24 cellular contexts compared by ENCODE assay signal in the genomic region with DNA sequence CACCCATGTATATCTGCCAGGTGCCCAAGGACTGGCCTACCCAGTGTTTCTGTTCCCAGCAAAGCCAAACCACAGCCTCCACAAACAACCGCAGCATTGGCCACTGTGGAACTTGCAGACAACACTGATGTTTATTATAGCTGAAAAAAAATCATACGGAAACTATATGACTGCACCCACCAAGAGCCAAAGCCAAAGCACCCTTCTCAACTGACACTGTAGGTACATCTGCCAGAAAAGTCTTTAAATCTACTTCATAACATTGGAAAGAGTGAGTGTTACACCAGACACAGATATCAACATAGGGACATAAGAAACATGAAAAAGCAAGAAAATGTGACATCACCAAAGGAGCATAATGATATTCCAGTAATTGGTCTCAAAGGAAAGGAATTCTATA.
"Had no signal": no experiment of that assay in that cellular context is flagged by ENCODE, and none has a peak within 500 bp of the region (broad histone marks: within the 10 kb centered on the region; RNA-seq: fewer than 3 reads in every experiment).

No MANE protein-coding gene starts in this region.

- H3K9me3 ChIP-seq: neutrophil, pancreas, thyroid gland, vagina had no signal

- H3K4me1 ChIP-seq: esophagus muscularis mucosa, foreskin keratinocyte, gastroesophageal sphincter, heart left ventricle, left lung, pancreas, thyroid gland, vagina had no signal

- H3K4me1 Mint-ChIP-seq: natural killer cell had no signal

- H3K27ac Mint-ChIP-seq: natural killer cell; progenitor cell of endocrine pancreas; stimulated activated naive CD8-positive, alpha-beta T cell treated with anti-CD3 and anti-CD28 coated beads, Interleukin-15, Interleukin-2, amounts not matched to agents 100 ng/mL and 50 ng/mL, for 24 hours had no signal

- H3K4me2 ChIP-seq: hepatocyte, smooth muscle cell had no signal

- H3K36me3 ChIP-seq: esophagus muscularis mucosa, gastroesophageal sphincter, heart left ventricle, left lung, neutrophil, pancreas, thyroid gland, vagina had no signal

- DNase-seq: dermis blood vessel endothelial cell; effector memory CD4-positive, alpha-beta T cell; foreskin keratinocyte; heart left ventricle; kidney; left lung; natural killer cell; pancreas; stimulated activated CD4-positive, alpha-beta T cell treated with anti-CD3 and anti-CD28 coated beads, Interleukin-12 subunit alpha, Interleukin-12 subunit beta, amount 100 ng/mL, for 4 hours; stimulated activated CD4-positive, alpha-beta T cell treated with anti-CD3 and anti-CD28 coated beads, Interleukin-1b, Interleukin-23, amount 100 ng/mL, for 48 hours; stimulated activated CD4-positive, alpha-beta T cell treated with anti-CD3 and anti-CD28 coated beads, Interleukin-4, amount 100 ng/mL, for 1 hour; stimulated activated CD8-positive, alpha-beta memory T cell treated with anti-CD3 and anti-CD28 coated beads, Interleukin-4, amount 100 ng/mL, for 48 hours; thyroid gland; trophoblast cell had no signal

- H3K27me3 Mint-ChIP-seq: progenitor cell of endocrine pancreas; stimulated activated naive CD8-positive, alpha-beta T cell treated with anti-CD3 and anti-CD28 coated beads, Interleukin-15, Interleukin-2, amounts not matched to agents 100 ng/mL and 50 ng/mL, for 24 hours had no signal

- H3K4me3 ChIP-seq: coronary artery, esophagus muscularis mucosa, gastroesophageal sphincter, heart left ventricle, hepatocyte, left lung, pancreas, smooth muscle cell, thyroid gland, vagina had no signal

- H3K36me3 Mint-ChIP-seq: natural killer cell had no signal

- H3K27me3 ChIP-seq: esophagus muscularis mucosa, foreskin keratinocyte, gastroesophageal sphincter, heart left ventricle, hepatocyte, left lung, neutrophil, pancreas, thyroid gland, vagina had no signal

- H3K4me3 Mint-ChIP-seq: natural killer cell; stimulated activated naive CD8-positive, alpha-beta T cell treated with anti-CD3 and anti-CD28 coated beads, Interleukin-15, Interleukin-2, amounts not matched to agents 100 ng/mL and 50 ng/mL, for 24 hours had no signal

- ATAC-seq: foreskin keratinocyte, gastroesophageal sphincter, heart left ventricle, left lung, natural killer cell, pancreas, sciatic nerve had no signal

- H2AFZ ChIP-seq: hepatocyte had no signal

- H3K79me2 ChIP-seq: hepatocyte had no signal

- H3K27ac ChIP-seq: coronary artery, esophagus muscularis mucosa, foreskin keratinocyte, gastroesophageal sphincter, heart left ventricle, hepatocyte, left lung, neutrophil, pancreas, thyroid gland, vagina had no signal
